20 cellular contexts compared by ENCODE assay signal in the genomic region with DNA sequence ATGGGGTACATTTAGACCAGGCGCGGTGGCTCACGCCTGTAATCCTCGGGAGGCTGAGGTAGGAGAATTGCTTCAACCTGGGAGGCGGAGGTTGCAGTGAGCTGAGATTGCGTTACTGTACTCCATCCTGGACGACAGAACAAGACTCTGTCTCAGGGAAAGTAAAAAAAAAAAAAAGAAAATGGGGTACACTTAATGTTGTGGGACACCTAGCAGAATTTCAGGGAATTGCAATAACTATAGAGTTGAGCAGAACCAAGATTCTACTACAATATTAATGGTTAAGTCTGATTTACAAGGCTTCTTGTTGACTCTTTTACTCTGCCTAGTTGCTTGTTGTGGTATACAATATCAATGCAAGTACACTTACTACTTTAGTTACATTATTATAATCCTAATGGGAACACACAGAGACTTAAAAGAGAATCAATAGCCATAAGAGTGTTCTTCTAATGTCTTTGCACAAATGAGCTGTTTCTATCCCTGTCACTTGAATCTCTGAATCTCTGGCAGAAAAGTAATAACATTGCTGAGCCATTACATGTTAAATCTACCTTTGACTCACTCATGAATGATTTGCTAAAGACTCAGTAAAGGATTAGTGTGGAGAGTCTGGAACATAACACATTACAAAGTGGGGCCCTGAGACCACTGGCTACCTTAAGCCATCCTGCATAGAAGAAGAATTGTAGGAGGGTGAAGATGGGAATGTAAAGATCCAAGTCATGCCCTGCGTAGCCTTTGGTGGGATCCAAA. TPM values are rescaled to one million over a fixed set of nuclear protein-coding genes. Genes with fewer than 3 reads are reported as not detected.
DNase-seq lines count a peak whose midpoint lies in the region; ATAC-seq and TF ChIP-seq lines count a peak whose summit lies in the region.
"Had no signal": no experiment of that assay in that cellular context is flagged by ENCODE, and none has a peak within 500 bp of the region (broad histone marks: within the 10 kb centered on the region; RNA-seq: fewer than 3 reads in every experiment).

No MANE protein-coding gene starts in this region.

- no peak overlapping the region for H3K9ac ChIP-seq in SK-N-SH
- H3K9ac ChIP-seq in smooth muscle cell (ENCODE audit: low read depth) = no peak overlapping the region
- H3K9ac ChIP-seq: parathyroid adenoma had no signal

- H3K4me2 ChIP-seq in SK-N-SH = no peak overlapping the region
- peak overlapping the region; percentile 17 for H3K4me2 ChIP-seq in smooth muscle cell

- H3K4me3 ChIP-seq in SK-N-SH (ENCODE audit: low read depth in 2 of 2, low read length in 1 of 2) (no peak overlapping the region), Panc1 (ENCODE audit: low read depth in 2 of 2, low read length in 2 of 2) (no peak overlapping the region), fibroblast of mammary gland (ENCODE audit: control insufficient read depth, low read depth, low read length) (no peak overlapping the region), smooth muscle cell (no peak overlapping the region), coronary artery (no peak overlapping the region)
- H3K4me3 ChIP-seq: dorsolateral prefrontal cortex, upper lobe of left lung had no signal

- no peak overlapping the region for H3K27ac ChIP-seq in SK-N-SH (ENCODE audit: low read depth in 2 of 2, low read length in 1 of 2)
- H3K27ac ChIP-seq in Panc1 (ENCODE audit: low read length) = no peak overlapping the region
- no peak overlapping the region for H3K27ac ChIP-seq in smooth muscle cell (ENCODE audit: low read depth)
- no peak overlapping the region for H3K27ac ChIP-seq in coronary artery
- H3K27ac ChIP-seq: 22Rv1, dorsolateral prefrontal cortex, parathyroid adenoma, RWPE1, upper lobe of left lung had no signal

- in situ Hi-C loops in Panc1 (cut with HindIII; ENCODE audit: low pct_unique_long_range_greater_than_20kb, low sequenced_read_pairs) = no loop called here

- no TSS peak for BruUV-seq in Panc1 (replicated peaks; lab: Mats Ljungman, UMichigan)

- H3K36me3 ChIP-seq in SK-N-SH (replicated peaks in 1 of 2; ENCODE audit: control insufficient read depth in 1 of 2, insufficient read depth in 2 of 2, low read length in 1 of 2) (no peaks in the 10 kb centered on the region), Panc1 (ENCODE audit: control insufficient read depth, insufficient read depth, low read length) (no peaks in the 10 kb centered on the region), smooth muscle cell (ENCODE audit: low read depth) (no peaks in the 10 kb centered on the region)
- H3K36me3 ChIP-seq: upper lobe of left lung had no signal

- ATAC-seq in SK-N-SH treated with all-trans-retinoic acid at 6 μM for 48 hours (no peak), Panc1 (no peak)
- ATAC-seq: HepG2; stimulated activated memory B cell treated with anti-CD40 and anti-IgM and Interleukin-4, amounts not matched to agents 10 μg/mL and 1 μg/mL and 100 μg/mL, for 72 hours had no signal

- H4K20me1 ChIP-seq in SK-N-SH (ENCODE audit: insufficient read depth) = no peaks in the 10 kb centered on the region
- no peaks in the 10 kb centered on the region for H4K20me1 ChIP-seq in smooth muscle cell (ENCODE audit: low read depth)

- no peaks in the 10 kb centered on the region for H3K9me2 ChIP-seq in SK-N-SH

- no peak for TF ChIP-seq EP300 in SK-N-SH (IDR thresholded peaks at IDR 0.05; ENCODE audit: borderline replicate concordance in 1 of 2, low read depth in 1 of 2, low read length in 1 of 2)

- 88% methylated on average over 8 of the region's 8 CpGs for WGBS in SK-N-SH (ENCODE audit: low lambda C conversion rate)
- 93% methylated on average over 8 of the region's 8 CpGs for WGBS in smooth muscle cell (ENCODE audit: low lambda C conversion rate)

- H3K79me2 ChIP-seq in SK-N-SH (ENCODE audit: insufficient read depth) = no peaks in the 10 kb centered on the region
- no peaks in the 10 kb centered on the region for H3K79me2 ChIP-seq in smooth muscle cell (ENCODE audit: low read depth)
- H3K79me2 ChIP-seq: parathyroid adenoma had no signal

- CTCF ChIA-PET in SK-N-SH (lab: Yijun Ruan, JAX) = no interaction called here
- CTCF ChIA-PET in Panc1 (lab: Charles Lee) = no interaction called here

- H3K4me1 ChIP-seq in SK-N-SH (ENCODE audit: control insufficient read depth in 1 of 2, insufficient read depth in 2 of 2, low read depth in 1 of 2, low read length in 1 of 2) (no peaks in the 10 kb centered on the region), Panc1 (ENCODE audit: control insufficient read depth, insufficient read depth, low read length) (no peaks in the 10 kb centered on the region), smooth muscle cell (ENCODE audit: low read depth) (no peaks in the 10 kb centered on the region)
- H3K4me1 ChIP-seq: parathyroid adenoma, upper lobe of left lung had no signal

- H3F3A ChIP-seq in SK-N-SH (replicated peaks; ENCODE audit: insufficient read depth) = peaks cover 3% of the 10 kb centered on the region
- H3F3A ChIP-seq in smooth muscle cell (ENCODE audit: low read depth) = no peaks in the 10 kb centered on the region

- H3K9me3 ChIP-seq in SK-N-SH = no peaks in the 10 kb centered on the region
- no peaks in the 10 kb centered on the region for H3K9me3 ChIP-seq in Panc1 (ENCODE audit: control insufficient read depth, insufficient read depth, low read depth, low read length)
- no peaks in the 10 kb centered on the region for H3K9me3 ChIP-seq in smooth muscle cell (replicated peaks; ENCODE audit: low read depth)
- H3K9me3 ChIP-seq: upper lobe of left lung had no signal

- no peaks in the 10 kb centered on the region for H3K27me3 ChIP-seq in SK-N-SH (ENCODE audit: insufficient read depth)
- no peaks in the 10 kb centered on the region for H3K27me3 ChIP-seq in Panc1 (ENCODE audit: control insufficient read depth, insufficient read depth, low read length)
- no peaks in the 10 kb centered on the region for H3K27me3 ChIP-seq in smooth muscle cell (ENCODE audit: low read depth)
- H3K27me3 ChIP-seq: dorsolateral prefrontal cortex, upper lobe of left lung had no signal

- TF ChIP-seq RAD21 in SK-N-SH (IDR thresholded peaks at IDR 0.05; ENCODE audit: low read length) = no peak

- DNase-seq in SK-N-SH (no peak), Panc1 (ENCODE audit: low read depth, low spot score) (no peak), fibroblast of mammary gland (ENCODE audit: low read depth) (no peak), smooth muscle cell (lab: John Stamatoyannopoulos, UW; ENCODE audit: unreplicated experiment) (no peak), A172 (ENCODE audit: low spot score) (no peak), coronary artery (ENCODE audit: low spot score) (no peak), inferior parietal cortex (ENCODE audit: extremely low spot score) (no peak)
- DNase-seq: activated CD4-positive, alpha-beta memory T cell treated with anti-CD3 and anti-CD28 coated beads for 36 hours; activated T-cell treated with anti-CD3 and anti-CD28 coated beads, Interleukin-2, amount 50 U/mL, for 24 hours; CD4-positive, CD25-positive, alpha-beta regulatory T cell; dorsolateral prefrontal cortex; NCI-H1105; NCI-H526 treated with DMSO at 0.1 percent for 48 hours; upper lobe of left lung had no signal

- TF ChIP-seq CTCF in SK-N-SH (IDR thresholded peaks at IDR 0.05) (peak; percentile 33; the same call in 1 of the 2 replicates), Panc1 (IDR thresholded peaks at IDR 0.05) (peak; percentile 18; the same call in 1 of the 2 replicates), fibroblast of mammary gland (conservative IDR thresholded peaks at IDR 0.05; ENCODE audit: control insufficient read depth, insufficient read depth, low read depth, low read length) (peak; percentile 17), smooth muscle cell (IDR thresholded peaks at IDR 0.05; ENCODE audit: borderline replicate concordance, insufficient read depth, poor library complexity, severe bottlenecking) (no peak), coronary artery (IDR thresholded peaks at IDR 0.05) (no peak)

- intact Hi-C loops in Panc1 (cut with micrococcal nuclease; ENCODE audit: unreplicated experiment) = no loop called here

- POLR2A ChIA-PET in SK-N-SH (lab: Yijun Ruan, JAX) (no interaction called here), Panc1 (lab: Charles Lee) (no interaction called here)

- no peak overlapping the region for H2AFZ ChIP-seq in SK-N-SH (ENCODE audit: low read depth)
- no peak overlapping the region for H2AFZ ChIP-seq in smooth muscle cell (ENCODE audit: low read depth)
- H2AFZ ChIP-seq: parathyroid adenoma had no signal

TF ChIP-seq in SK-N-SH, 30 proteins besides CTCF, POLR2A, EP300 and RAD21:
- no peak for TF ChIP-seq NRF1 (IDR thresholded peaks at IDR 0.05; ENCODE audit: low read depth, low read length)

TF ChIP-seq in SK-N-SH treated with all-trans-retinoic acid at 6 μM for 48 hours, 23 proteins besides CTCF, POLR2A, EP300 and RAD21 (continues in another document):
- TF ChIP-seq GLIS3 (CRISPR knock-in tag; IDR thresholded peaks at IDR 0.05) = no peak
- no peak for TF ChIP-seq ZNF565 (CRISPR knock-in tag; conservative IDR thresholded peaks at IDR 0.05; ENCODE audit: low read depth)
- TF ChIP-seq ISL1 (CRISPR knock-in tag; IDR thresholded peaks at IDR 0.05) = no peak
- no peak for TF ChIP-seq ZC3H10 (CRISPR knock-in tag; IDR thresholded peaks at IDR 0.05)
- no peak for TF ChIP-seq SNAI2 (CRISPR knock-in tag; IDR thresholded peaks at IDR 0.05)
- no peak for TF ChIP-seq TCF4 (CRISPR knock-in tag; IDR thresholded peaks at IDR 0.05; ENCODE audit: borderline replicate concordance)
- no peak for TF ChIP-seq OSR1 (CRISPR knock-in tag; IDR thresholded peaks at IDR 0.05)
- TF ChIP-seq, protein P1, sequence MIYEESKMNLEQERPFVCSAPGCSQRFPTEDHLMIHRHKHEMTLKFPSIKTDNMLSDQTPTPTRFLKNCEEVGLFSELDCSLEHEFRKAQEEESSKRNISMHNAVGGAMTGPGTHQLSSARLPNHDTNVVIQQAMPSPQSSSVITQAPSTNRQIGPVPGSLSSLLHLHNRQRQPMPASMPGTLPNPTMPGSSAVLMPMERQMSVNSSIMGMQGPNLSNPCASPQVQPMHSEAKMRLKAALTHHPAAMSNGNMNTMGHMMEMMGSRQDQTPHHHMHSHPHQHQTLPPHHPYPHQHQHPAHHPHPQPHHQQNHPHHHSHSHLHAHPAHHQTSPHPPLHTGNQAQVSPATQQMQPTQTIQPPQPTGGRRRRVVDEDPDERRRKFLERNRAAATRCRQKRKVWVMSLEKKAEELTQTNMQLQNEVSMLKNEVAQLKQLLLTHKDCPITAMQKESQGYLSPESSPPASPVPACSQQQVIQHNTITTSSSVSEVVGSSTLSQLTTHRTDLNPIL (CRISPR knock-in tag; IDR thresholded peaks at IDR 0.05; ENCODE audit: low read depth) = no peak
- TF ChIP-seq ZFP3 (CRISPR knock-in tag; IDR thresholded peaks at IDR 0.05) = no peak
- no peak for TF ChIP-seq ARNTL (CRISPR knock-in tag; IDR thresholded peaks at IDR 0.05; ENCODE audit: borderline replicate concordance, low read depth)
- TF ChIP-seq TOX (CRISPR knock-in tag; IDR thresholded peaks at IDR 0.05; ENCODE audit: borderline replicate concordance) = no peak

RNA-seq across cellular contexts. Expression of a gene that starts 22.7 kb away (rescaled TPM):
- polyA plus RNA-seq in SK-N-SH (2012; rRNA removed) (0.48 and 0.75 TPM in 2 replicates), smooth muscle cell (0.15 TPM in 1 of 2 replicates, not detected in the other)
- 0.53 and 0.60 TPM in 2 replicates for polyA plus RNA-seq in SK-N-SH (2012; cell fraction: cytosol; rRNA removed)
- 0.49 and 0.86 TPM in 2 replicates for polyA plus RNA-seq in SK-N-SH (2012; cell fraction: nucleus; rRNA removed)
- total RNA-seq in Panc1 (2021; ENCODE audit: unreplicated experiment) (0.67 TPM), smooth muscle cell (0.54 and 4.0 TPM in 2 replicates)
- polyA plus RNA-seq in Panc1 (2012; ENCODE audit: insufficient read length) = not detected
- 0.31 and 1.3 TPM in 2 replicates for total RNA-seq in A172 (2014; rRNA removed; shearing (Covaris generic))
- total RNA-seq: activated CD4-positive, alpha-beta memory T cell treated with anti-CD3 and anti-CD28 coated beads for 36 hours; CD4-positive, CD25-positive, alpha-beta regulatory T cell; HepG2; upper lobe of left lung had no signal
- polyA plus RNA-seq: CD4-positive, CD25-positive, alpha-beta regulatory T cell; HepG2 had no signal

Comparison
In these comparisons a context has a peak if more than half of its experiments do, and no peak if none do; other contexts are left out.
1. CTCF ChIP-seq: peak in SK-N-SH (single experiment), Panc1 (single experiment) and fibroblast of mammary gland (single experiment); none in smooth muscle cell (single experiment) and coronary artery (single experiment).